In genomic region chr6:34182751-34183531, GRCh38 we compare ENCODE assay signal across 9 cellular contexts. TPM values are rescaled to one million over a fixed set of nuclear protein-coding genes. Genes with fewer than 3 reads are reported as not detected.
DNase-seq lines count a peak whose midpoint lies in the region; ATAC-seq and TF ChIP-seq lines count a peak whose summit lies in the region.
"Had no signal": no experiment of that assay in that cellular context is flagged by ENCODE, and none has a peak within 500 bp of the region (broad histone marks: within the 10 kb centered on the region; RNA-seq: fewer than 3 reads in every experiment).

No MANE protein-coding gene starts in this region.

- in situ Hi-C loops in KBM-7 (cut with MboI; ENCODE audit: low pct_unique_long_range_greater_than_20kb, low sequenced_read_pairs), result no loop called here

- TF ChIP-seq CTCF in osteocyte (IDR thresholded peaks at IDR 0.05) (no peak), RWPE1 (conservative IDR thresholded peaks at IDR 0.05; ENCODE audit: low read depth) (no peak)

- ATAC-seq in left lobe of liver, result no peak
- peak; percentile 88 for ATAC-seq in stimulated activated memory B cell treated with anti-CD40 and anti-IgM and Interleukin-4, amounts not matched to agents 10 μg/mL and 1 μg/mL and 100 μg/mL, for 72 hours

- peak overlapping the region; percentile 76 for H3K27ac Mint-ChIP-seq in stimulated activated memory B cell treated with anti-CD40 and anti-IgM and Interleukin-4, amounts not matched to agents 10 μg/mL and 1 μg/mL and 100 μg/mL, for 72 hours
- H3K27ac Mint-ChIP-seq in osteocyte (ENCODE audit: unreplicated experiment), result no peak overlapping the region

- DNase-seq in KBM-7 (peak; percentile 99), left lobe of liver (ENCODE audit: low spot score) (peak; percentile 39), osteocyte (ENCODE audit: extremely low spot score, unreplicated experiment) (no peak), NCI-H2107 treated with DMSO at 0.1 percent for 48 hours (lab: John Stamatoyannopoulos, UW; ENCODE audit: unreplicated experiment) (no peak), RWPE1 (ENCODE audit: low spot score) (no peak)
- DNase-seq in activated CD4-positive, alpha-beta T cell treated with anti-CD3 and anti-CD28 coated beads, Interleukin-2, amount 50 U/mL, for 1 hour, result peak; percentile 61

- no peaks in the 10 kb centered on the region for H3K36me3 Mint-ChIP-seq in stimulated activated memory B cell treated with anti-CD40 and anti-IgM and Interleukin-4, amounts not matched to agents 10 μg/mL and 1 μg/mL and 100 μg/mL, for 72 hours
- H3K36me3 Mint-ChIP-seq in osteocyte (ENCODE audit: unreplicated experiment), result no peaks in the 10 kb centered on the region

- no peak overlapping the region for H3K27ac ChIP-seq in RWPE1

- H3K4me1 Mint-ChIP-seq in stimulated activated memory B cell treated with anti-CD40 and anti-IgM and Interleukin-4, amounts not matched to agents 10 μg/mL and 1 μg/mL and 100 μg/mL, for 72 hours, result peaks cover 24% of the 10 kb centered on the region
- no peaks in the 10 kb centered on the region for H3K4me1 Mint-ChIP-seq in osteocyte (ENCODE audit: unreplicated experiment)

- H3K27me3 Mint-ChIP-seq in stimulated activated memory B cell treated with anti-CD40 and anti-IgM and Interleukin-4, amounts not matched to agents 10 μg/mL and 1 μg/mL and 100 μg/mL, for 72 hours, result no peaks in the 10 kb centered on the region
- peaks cover 7% of the 10 kb centered on the region for H3K27me3 Mint-ChIP-seq in osteocyte (ENCODE audit: unreplicated experiment)

- POLR2A ChIA-PET in RWPE1 (lab: Yijun Ruan, JAX; ENCODE audit: low non-redundant PET), result no interaction called here

- CTCF ChIA-PET in RWPE1 (lab: Yijun Ruan, JAX), result interaction anchor here (1.9 kb wide), 1 partner anchor 13 kb away, joined by 5 read pairs; no protein-coding TSS in a partner anchor

- peak overlapping the region; percentile 65 for H3K4me3 Mint-ChIP-seq in stimulated activated memory B cell treated with anti-CD40 and anti-IgM and Interleukin-4, amounts not matched to agents 10 μg/mL and 1 μg/mL and 100 μg/mL, for 72 hours
- no peak overlapping the region for H3K4me3 Mint-ChIP-seq in osteocyte (ENCODE audit: unreplicated experiment)

- peaks cover 5% of the 10 kb centered on the region for H3K9me3 Mint-ChIP-seq in stimulated activated memory B cell treated with anti-CD40 and anti-IgM and Interleukin-4, amounts not matched to agents 10 μg/mL and 1 μg/mL and 100 μg/mL, for 72 hours
- H3K9me3 Mint-ChIP-seq in osteocyte (ENCODE audit: unreplicated experiment), result peaks cover 4% of the 10 kb centered on the region

RNA-seq across cellular contexts. Expression of gene GRM4, which starts 37.1 kb away (rescaled TPM):
- total RNA-seq in left lobe of liver (not detected), osteocyte (0.18 and 0.40 TPM in 2 replicates)
- total RNA-seq: liver, SK-MEL-5 had no signal

RNA-seq across cellular contexts. Expression of gene HMGA1, which starts 53.7 kb away (rescaled TPM):
- total RNA-seq in left lobe of liver (17.4 TPM), osteocyte (89.0 and 89.7 TPM in 2 replicates)

Comparison
In these comparisons a context has a peak if more than half of its experiments do, and no peak if none do; other contexts are left out.
1. DNase-seq: peak in KBM-7 (single experiment), activated CD4-positive, alpha-beta T cell treated with anti-CD3 and anti-CD28 coated beads, Interleukin-2, amount 50 U/mL, for 1 hour (single experiment) and left lobe of liver (single experiment); none in osteocyte (single experiment), NCI-H2107 treated with DMSO at 0.1 percent for 48 hours (single experiment) and RWPE1 (single experiment).